Comparison of ENCODE assay signal across 20 cellular contexts in genomic region chr5:35164860-35165542, GRCh38.
"Had no signal": no experiment of that assay in that cellular context is flagged by ENCODE, and none has a peak within 500 bp of the region (broad histone marks: within the 10 kb centered on the region; RNA-seq: fewer than 3 reads in every experiment).

No MANE protein-coding gene starts in this region.

- H3K4me1 Mint-ChIP-seq: naive B cell; neural progenitor cell; stimulated activated effector memory CD8-positive, alpha-beta T cell treated with anti-CD3 and anti-CD28 coated beads, Interleukin-12 subunit alpha, Interleukin-12 subunit beta, amount 100 ng/mL, for 72 hours had no signal

- H3K36me3 Mint-ChIP-seq: naive B cell; neural progenitor cell; stimulated activated effector memory CD8-positive, alpha-beta T cell treated with anti-CD3 and anti-CD28 coated beads, Interleukin-12 subunit alpha, Interleukin-12 subunit beta, amount 100 ng/mL, for 72 hours had no signal

- H3K27ac Mint-ChIP-seq: naive B cell; natural killer cell treated with Interleukin-12 subunit alpha and Interleukin-12 subunit beta and Interleukin-15 and Interleukin-18, amount 100 ng/mL, for 72 hours; neural progenitor cell; progenitor cell of endocrine pancreas; stimulated activated effector memory CD8-positive, alpha-beta T cell treated with anti-CD3 and anti-CD28 coated beads, Interleukin-12 subunit alpha, Interleukin-12 subunit beta, amount 100 ng/mL, for 72 hours had no signal

- DNase-seq: cortex of kidney; effector CD4-positive, alpha-beta T cell; left cardiac atrium; left ventricle myocardium superior; lower lobe of right lung; naive B cell; stimulated activated CD4-positive, alpha-beta T cell treated with anti-CD3 and anti-CD28 coated beads, Interleukin-2, amount 100 ng/mL, for 24 hours; stimulated activated CD4-positive, alpha-beta T cell treated with anti-CD3 and anti-CD28 coated beads, Interleukin-4, amount 100 ng/mL, for 24 hours; stimulated activated naive CD4-positive, alpha-beta T cell treated with Interleukin-2 at 50 U/mL for 16 hours; stomach; thyroid gland; upper lobe of left lung; uterus had no signal

- H3K9me3 ChIP-seq: lower lobe of right lung, thyroid gland, uterus had no signal

- H3K4me3 ChIP-seq: lower lobe of right lung, neural progenitor cell, right atrium auricular region, stomach, thyroid gland, upper lobe of left lung, uterus had no signal

- H3K4me3 Mint-ChIP-seq: naive B cell; natural killer cell treated with Interleukin-12 subunit alpha and Interleukin-12 subunit beta and Interleukin-15 and Interleukin-18, amount 100 ng/mL, for 72 hours; neural progenitor cell; stimulated activated effector memory CD8-positive, alpha-beta T cell treated with anti-CD3 and anti-CD28 coated beads, Interleukin-12 subunit alpha, Interleukin-12 subunit beta, amount 100 ng/mL, for 72 hours had no signal

- ATAC-seq: left cardiac atrium; left ventricle myocardium superior; lower lobe of right lung; natural killer cell treated with Interleukin-12 subunit alpha and Interleukin-12 subunit beta and Interleukin-15 and Interleukin-18, amount 100 ng/mL, for 72 hours; sciatic nerve; stimulated activated effector memory CD8-positive, alpha-beta T cell treated with anti-CD3 and anti-CD28 coated beads, Interleukin-12 subunit alpha, Interleukin-12 subunit beta, amount 100 ng/mL, for 72 hours had no signal

- H3K36me3 ChIP-seq: lower lobe of right lung, neural progenitor cell, right atrium auricular region, stomach, thyroid gland, upper lobe of left lung, uterus had no signal

- H3K9ac ChIP-seq: neural progenitor cell, parathyroid adenoma had no signal

- H3K27me3 ChIP-seq: neural progenitor cell, right atrium auricular region, stomach, thyroid gland, upper lobe of left lung, uterus had no signal

- H3K27ac ChIP-seq: lower lobe of right lung, neural progenitor cell, parathyroid adenoma, right atrium auricular region, stomach, thyroid gland, upper lobe of left lung had no signal

- H3K27me3 Mint-ChIP-seq: natural killer cell treated with Interleukin-12 subunit alpha and Interleukin-12 subunit beta and Interleukin-15 and Interleukin-18, amount 100 ng/mL, for 72 hours; progenitor cell of endocrine pancreas had no signal
